7 cellular contexts compared by ENCODE assay signal in genomic region chr9:136052991-136053756, GRCh38. TPM values are rescaled to one million over a fixed set of nuclear protein-coding genes. Genes with fewer than 3 reads are reported as not detected.
DNase-seq lines count a peak whose midpoint lies in the region; ATAC-seq and TF ChIP-seq lines count a peak whose summit lies in the region.

No MANE protein-coding gene starts in this region.

- peak overlapping the region; percentile 90 for H2AK9ac ChIP-seq in IMR-90 (replicated peaks; ENCODE audit: low read depth, low read length, poor library complexity)

- no peak for ATAC-seq in IMR-90 (ENCODE audit: low read depth)
- no peak for ATAC-seq in thoracic aorta (ENCODE audit: insufficient number of reproducible peaks, low FRiP score, low read depth)
- ATAC-seq in HG02884 (IDR thresholded peaks at IDR 0.05; ENCODE audit: unreplicated experiment), result no peak

- H2BK20ac ChIP-seq in IMR-90 (ENCODE audit: low read depth, low read length), result peak overlapping the region; percentile 62

- no peak overlapping the region; the same call in 2 of the 3 replicates for H2BK15ac ChIP-seq in IMR-90 (ENCODE audit: low read depth, low read length)

- H3K4me1 ChIP-seq in IMR-90 (ENCODE audit: control insufficient read depth, insufficient read depth, low read length) (peaks cover 19% of the 10 kb centered on the region), thoracic aorta (ENCODE audit: control insufficient read depth in 1 of 2, low read depth in 2 of 2) (peaks cover 38 to 82% of the 10 kb centered on the region in 2 donors)

- POLR2A ChIA-PET in IMR-90 (lab: Charles Lee; ENCODE audit: unreplicated experiment), result no interaction called here
- POLR2A ChIA-PET in MCF 10A (lab: Yijun Ruan, JAX), result interaction anchor here (1.2 to 2.7 kb wide), 3 partner anchors 41 to 65 kb away, joined by 4 to 12 read pairs (median 10); partner anchors contain the start of gene TMEM250

- BruUV-seq in IMR-90 (replicated peaks; lab: Mats Ljungman, UMichigan) (no TSS peak), MCF 10A (replicated peaks; lab: Mats Ljungman, UMichigan) (no TSS peak)

- peak overlapping the region; percentile 64 for H3K9ac ChIP-seq in IMR-90 (ENCODE audit: low read depth, low read length)

- peak overlapping the region; percentile 96 for H2AK5ac ChIP-seq in IMR-90 (ENCODE audit: low read depth, low read length)

- DNase-seq in IMR-90, result no peak
- peak; percentile 35 for DNase-seq in MCF 10A (ENCODE audit: unreplicated experiment)
- DNase-seq in left kidney (ENCODE audit: low read depth, low spot score), result peak; percentile 89
- no peak for DNase-seq in thoracic aorta (ENCODE audit: low spot score)
- DNase-seq in RKO (ENCODE audit: low spot score), result no peak
- no peak for DNase-seq in NCI-H2081 treated with DMSO at 0.1 percent for 48 hours (lab: John Stamatoyannopoulos, UW)

- no peaks in the 10 kb centered on the region for H3K27me3 ChIP-seq in IMR-90 (ENCODE audit: control insufficient read depth, insufficient read depth, low read length)
- H3K27me3 ChIP-seq in thoracic aorta (replicated peaks; ENCODE audit: insufficient read depth), result no peaks in the 10 kb centered on the region

- no peaks in the 10 kb centered on the region for H3K27me3 Mint-ChIP-seq in MCF 10A (ENCODE audit: insufficient read depth, unreplicated experiment)

- H3K4me3 ChIP-seq in IMR-90 (ENCODE audit: insufficient read depth, low read depth, low read length) (no peak overlapping the region), thoracic aorta (peak overlapping the region; percentile 76)

- peak overlapping the region; percentile 73 for H2BK120ac ChIP-seq in IMR-90 (ENCODE audit: low read depth, low read length)

- peaks cover 10 to 78% of the 10 kb centered on the region in 2 experiments; a peak in 3 of 4 replicates for H3K79me1 ChIP-seq in IMR-90 (ENCODE audit: low read depth in 1 of 2, low read length in 2 of 2)

- H3K36me3 ChIP-seq in IMR-90 (ENCODE audit: control insufficient read depth, insufficient read depth, low read length) (peaks cover 14% of the 10 kb centered on the region), thoracic aorta (peaks cover 16% of the 10 kb centered on the region)

- peak overlapping the region; percentile 53 for H3K14ac ChIP-seq in IMR-90 (replicated peaks; ENCODE audit: low read depth, low read length)

- H3K56ac ChIP-seq in IMR-90 (ENCODE audit: extremely low read depth, insufficient read depth, low read length), result peak overlapping the region; percentile 58

- H4K20me1 ChIP-seq in IMR-90 (ENCODE audit: insufficient read depth, low read length), result peaks cover 57% of the 10 kb centered on the region

- H3K4me1 Mint-ChIP-seq in MCF 10A (ENCODE audit: insufficient read depth, unreplicated experiment), result peaks cover 9% of the 10 kb centered on the region

- peak overlapping the region; percentile 93 for H3K4ac ChIP-seq in IMR-90 (ENCODE audit: low read depth, low read length)

- no peak for TF ChIP-seq RAD21 in IMR-90 (IDR thresholded peaks at IDR 0.05; ENCODE audit: low read length)

- TF ChIP-seq CTCF in IMR-90 (conservative IDR thresholded peaks at IDR 0.05; ENCODE audit: low read depth, low read length) (no peak), MCF 10A (IDR thresholded peaks at IDR 0.05; ENCODE audit: unreplicated experiment) (no peak), thoracic aorta (IDR thresholded peaks at IDR 0.05) (no peak)

- H4K5ac ChIP-seq in IMR-90 (ENCODE audit: low read depth, low read length), result peak overlapping the region; percentile 9

- peaks cover 20% of the 10 kb centered on the region for H3K36me3 Mint-ChIP-seq in MCF 10A (ENCODE audit: insufficient read depth, unreplicated experiment)

- intact Hi-C loops in IMR-90 (cut with micrococcal nuclease), result loop anchor here (1.0 to 5.0 kb wide), 2 partner anchors 54 to 86 kb away; no protein-coding TSS in a partner anchor
- intact Hi-C loops in MCF 10A (cut with micrococcal nuclease), result no loop called here

- H4K91ac ChIP-seq in IMR-90 (ENCODE audit: insufficient read depth, low read depth, low read length), result peak overlapping the region; percentile 89

- peaks cover 14% of the 10 kb centered on the region; the same call in 1 of the 2 replicates for H3K9me1 ChIP-seq in IMR-90 (ENCODE audit: insufficient read depth, low read length)

- peak overlapping the region; percentile 48 for H3K4me2 ChIP-seq in IMR-90 (ENCODE audit: low read depth, low read length)

- H3K27ac ChIP-seq in IMR-90 (ENCODE audit: insufficient read depth, low read length), result peak overlapping the region; percentile 88
- peak overlapping the region; percentile 65 to 77 for H3K27ac ChIP-seq in thoracic aorta

- WGBS in IMR-90 (ENCODE audit: extremely low coverage in 2 of 2, insufficient read length in 1 of 2), 2 experiments, result 57% methylated on average over 6 of the region's 23 CpGs; no CpG with 5 or more reads in 1 of the 2 experiments

- H3K27ac Mint-ChIP-seq in MCF 10A (ENCODE audit: low read depth, unreplicated experiment), result peak overlapping the region; percentile 57

- H2AFZ ChIP-seq in IMR-90 (replicated peaks; ENCODE audit: low read length, poor library complexity), result peak overlapping the region; percentile 68

- H3K9me3 ChIP-seq in IMR-90 (ENCODE audit: control insufficient read depth, insufficient read depth, low read length), result no peaks in the 10 kb centered on the region
- H3K9me3 ChIP-seq in thoracic aorta, result no peaks in the 10 kb centered on the region

- H3K4me3 Mint-ChIP-seq in MCF 10A (ENCODE audit: unreplicated experiment), result peak overlapping the region; percentile 64

- H4K8ac ChIP-seq in IMR-90 (ENCODE audit: low read depth in 2 of 2, low read length in 2 of 2), result peak overlapping the region; percentile 67 to 81; a peak in 3 of 4 replicates

- H3K18ac ChIP-seq in IMR-90 (ENCODE audit: low read depth, low read length), result peak overlapping the region; percentile 79

- CTCF ChIA-PET in IMR-90 (lab: Yijun Ruan, JAX) (no interaction called here), MCF 10A (lab: Yijun Ruan, JAX) (interaction anchor here (0.6 to 0.7 kb wide), 3 partner anchors 20 to 308 kb away, joined by 3 read pairs; no protein-coding TSS in a partner anchor)

- in situ Hi-C loops in IMR-90 (cut with MboI; ENCODE audit: low sequenced_read_pairs), result no loop called here

- no peaks in the 10 kb centered on the region for H3K9me3 Mint-ChIP-seq in MCF 10A (ENCODE audit: unreplicated experiment)

- peak overlapping the region; percentile 83 for H2BK5ac ChIP-seq in IMR-90 (ENCODE audit: low read depth, low read length, poor library complexity, severe bottlenecking)

- dilution Hi-C loops in IMR-90 (cut with HindIII; ENCODE audit: low sequenced_read_pairs, unreplicated experiment), result no loop called here

- H3K23ac ChIP-seq in IMR-90 (ENCODE audit: low read depth, low read length), result peak overlapping the region; percentile 77

- no peak for TF ChIP-seq POLR2A in IMR-90 (IDR thresholded peaks at IDR 0.05; ENCODE audit: low read depth, low read length)

TF ChIP-seq in IMR-90, 13 proteins besides CTCF, POLR2A, EP300 and RAD21:
- TF ChIP-seq CEBPB (IDR thresholded peaks at IDR 0.05; ENCODE audit: low read depth, low read length) (no peak), CHD1 (IDR thresholded peaks at IDR 0.05; ENCODE audit: low read depth, low read length) (no peak)

RNA-seq across cellular contexts. Expression of gene NACC2, which starts 41.9 kb away (rescaled TPM):
- total RNA-seq in IMR-90 (2012; rRNA removed), result 7.9 and 11.1 TPM in 2 replicates
- 19.0 and 21.2 TPM in 2 replicates for polyA plus RNA-seq in IMR-90 (2012; rRNA removed)
- polyA plus RNA-seq in IMR-90 (2012; cell fraction: cytosol; rRNA removed), result 16.0 and 22.9 TPM in 2 replicates
- 27.3 and 39.1 TPM in 2 replicates for polyA plus RNA-seq in IMR-90 (2012; cell fraction: nucleus; rRNA removed; ENCODE audit: low replicate concordance)
- 16.5 and 20.2 TPM in 2 replicates for total RNA-seq in MCF 10A (2022)
- total RNA-seq in thoracic aorta, result 10 to 100 TPM; 69.2 to 79.7 TPM

Comparison
In these comparisons a context has a peak if more than half of its experiments do, and no peak if none do; other contexts are left out.
1. DNase-seq: peak in MCF 10A (single experiment) and left kidney (single experiment); none in IMR-90 (single experiment), thoracic aorta (single experiment), RKO (single experiment) and NCI-H2081 treated with DMSO at 0.1 percent for 48 hours (single experiment).